ENCODE assay signal across 8 cellular contexts in the genomic region with DNA sequence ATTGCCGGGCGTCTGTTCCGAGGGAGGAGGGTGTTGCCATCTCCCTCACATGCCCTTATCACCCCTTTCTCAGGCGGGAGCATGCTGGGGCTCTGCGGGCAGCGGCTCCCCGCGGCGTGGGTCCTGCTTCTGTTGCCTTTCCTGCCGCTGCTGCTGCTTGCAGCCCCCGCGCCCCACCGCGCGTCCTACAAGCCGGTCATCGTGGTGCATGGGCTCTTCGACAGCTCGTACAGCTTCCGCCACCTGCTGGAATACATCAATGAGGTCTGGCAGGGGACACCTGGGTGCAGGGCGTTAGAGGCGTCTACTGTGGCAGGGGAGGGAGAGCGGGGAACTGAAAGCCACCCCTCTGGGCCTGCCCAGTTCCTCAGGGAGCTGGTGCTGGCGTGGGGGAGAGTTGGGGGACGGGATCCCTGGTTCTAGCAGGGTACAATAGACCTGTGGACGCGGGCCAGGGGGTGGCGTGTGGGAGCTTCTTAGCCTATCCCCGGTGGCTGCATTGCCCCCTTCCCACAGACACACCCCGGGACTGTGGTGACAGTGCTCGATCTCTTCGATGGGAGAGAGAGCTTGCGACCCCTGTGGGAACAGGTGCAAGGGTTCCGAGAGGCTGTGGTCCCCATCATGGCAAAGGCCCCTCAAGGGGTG. TPM values are rescaled to one million over a fixed set of nuclear protein-coding genes. Genes with fewer than 3 reads are reported as not detected.
A peak's percentile ranks its signal among the peaks of the same experiment; 100 is the strongest.
DNase-seq lines count a peak whose midpoint lies in the region; ATAC-seq and TF ChIP-seq lines count a peak whose summit lies in the region.

No MANE protein-coding gene starts in this region.

- peaks cover 15% of the 10 kb centered on the region for H3K27me3 Mint-ChIP-seq in activated T-helper 17 cell treated with anti-CD3 and anti-CD28 coated beads, Interleukin-2, amount 50 U/mL, for 72 hours
- H3K27me3 Mint-ChIP-seq in nephron (ENCODE audit: low read depth), result peaks cover 14% of the 10 kb centered on the region

- H3K36me3 ChIP-seq in HUES64 (ENCODE audit: insufficient read depth, low read length) (peaks cover 32% of the 10 kb centered on the region), Panc1 (ENCODE audit: control insufficient read depth, insufficient read depth, low read length) (no peaks in the 10 kb centered on the region; the same call in 1 of the 2 replicates), thyroid gland (peaks cover 0 to 7% of the 10 kb centered on the region in 2 donors)

- H3K4me1 ChIP-seq in HUES64 (ENCODE audit: insufficient read depth, low read length), result peaks cover 8% of the 10 kb centered on the region
- peaks cover 21% of the 10 kb centered on the region for H3K4me1 ChIP-seq in Panc1 (ENCODE audit: control insufficient read depth, insufficient read depth, low read length)
- peaks cover 25 to 26% of the 10 kb centered on the region in 2 donors for H3K4me1 ChIP-seq in thyroid gland

- 19% methylated on average over 31 of the region's 34 CpGs for WGBS in HUES64
- 5 to 9% methylated on average over 12 to 13 of the region's 34 CpGs for WGBS in thyroid gland, 2 donors

- H3K4me3 ChIP-seq in HUES64 (ENCODE audit: low read length) (peak overlapping the region; percentile 92), Panc1 (ENCODE audit: low read depth in 2 of 2, low read length in 2 of 2) (peak overlapping the region; percentile 81 to 96), fibroblast of mammary gland (ENCODE audit: control insufficient read depth, low read depth, low read length) (peak overlapping the region; percentile 92), thyroid gland (replicated peaks in 1 of 3) (peak overlapping the region; percentile 51 to 92 (median 57))

- peaks cover 24% of the 10 kb centered on the region for H3K27me3 ChIP-seq in HUES64 (ENCODE audit: insufficient read depth, low read length)
- no peaks in the 10 kb centered on the region for H3K27me3 ChIP-seq in Panc1 (ENCODE audit: control insufficient read depth, insufficient read depth, low read length)
- H3K27me3 ChIP-seq in thyroid gland, result no peaks in the 10 kb centered on the region

- peaks cover 26% of the 10 kb centered on the region for H3K4me1 Mint-ChIP-seq in activated T-helper 17 cell treated with anti-CD3 and anti-CD28 coated beads, Interleukin-2, amount 50 U/mL, for 72 hours
- H3K4me1 Mint-ChIP-seq in nephron, result peaks cover 52% of the 10 kb centered on the region

- peak overlapping the region; percentile 90 for H3K4me3 Mint-ChIP-seq in activated T-helper 17 cell treated with anti-CD3 and anti-CD28 coated beads, Interleukin-2, amount 50 U/mL, for 72 hours
- H3K4me3 Mint-ChIP-seq in nephron, result peak overlapping the region; percentile 98

- peak overlapping the region; percentile 77 for H3K27ac Mint-ChIP-seq in activated T-helper 17 cell treated with anti-CD3 and anti-CD28 coated beads, Interleukin-2, amount 50 U/mL, for 72 hours
- peak overlapping the region; percentile 93 to 98 (median 98) for H3K27ac Mint-ChIP-seq in nephron

- no peak for TF ChIP-seq POLR2A in thyroid gland (IDR thresholded peaks at IDR 0.05)

- POLR2A ChIA-PET in Panc1 (lab: Charles Lee), result no interaction called here

- H3K9ac ChIP-seq in HUES64 (ENCODE audit: low read depth, low read length), result peak overlapping the region; percentile 87

- no TSS peak for BruUV-seq in Panc1 (replicated peaks; lab: Mats Ljungman, UMichigan)

- peak overlapping the region; percentile 92; the same call in 1 of the 2 replicates for H3K27ac ChIP-seq in HUES64 (ENCODE audit: low read depth, low read length)
- H3K27ac ChIP-seq in Panc1 (ENCODE audit: low read length), result peak overlapping the region; percentile 84
- peak overlapping the region; percentile 68 to 95 (median 95) for H3K27ac ChIP-seq in thyroid gland

- H3K9me3 Mint-ChIP-seq in activated T-helper 17 cell treated with anti-CD3 and anti-CD28 coated beads, Interleukin-2, amount 50 U/mL, for 72 hours, result no peaks in the 10 kb centered on the region
- H3K9me3 Mint-ChIP-seq in nephron, result no peaks in the 10 kb centered on the region

- peak; percentile 61 for DNase-seq in NCI-H1436 (lab: John Stamatoyannopoulos, UW)
- no peak for DNase-seq in NCI-H1436 treated with DMSO at 0.1 percent for 48 hours (lab: John Stamatoyannopoulos, UW)
- DNase-seq in Panc1 (ENCODE audit: low read depth, low spot score), result no peak
- DNase-seq in fibroblast of mammary gland (ENCODE audit: low read depth), result peak; percentile 56
- DNase-seq in thyroid gland, result peak; percentile 87

- in situ Hi-C loops in Panc1 (cut with HindIII; ENCODE audit: low pct_unique_long_range_greater_than_20kb, low sequenced_read_pairs), result no loop called here

- CTCF ChIA-PET in Panc1 (lab: Charles Lee), result no interaction called here

- peak; percentile 85; the same call in 1 of the 2 replicates for TF ChIP-seq CTCF in Panc1 (IDR thresholded peaks at IDR 0.05)
- peak; percentile 33 for TF ChIP-seq CTCF in fibroblast of mammary gland (conservative IDR thresholded peaks at IDR 0.05; ENCODE audit: control insufficient read depth, insufficient read depth, low read depth, low read length)
- peak; percentile 53 to 60 (median 56) for TF ChIP-seq CTCF in nephron (IDR thresholded peaks at IDR 0.05; ENCODE audit: unreplicated experiment in 3 of 3)
- TF ChIP-seq CTCF in thyroid gland (IDR thresholded peaks at IDR 0.05), result peak; percentile 29 to 84 (median 74)

- peak; percentile 76 for ATAC-seq in Panc1
- peak; percentile 93 for ATAC-seq in activated T-helper 17 cell treated with anti-CD3 and anti-CD28 coated beads, Interleukin-2, amount 50 U/mL, for 72 hours (replicated peaks)

- peaks cover 18% of the 10 kb centered on the region for H3K36me3 Mint-ChIP-seq in activated T-helper 17 cell treated with anti-CD3 and anti-CD28 coated beads, Interleukin-2, amount 50 U/mL, for 72 hours (ENCODE audit: low read depth)
- peaks cover 29% of the 10 kb centered on the region for H3K36me3 Mint-ChIP-seq in nephron (ENCODE audit: low read depth)

- no peaks in the 10 kb centered on the region for H3K9me3 ChIP-seq in HUES64 (ENCODE audit: insufficient read depth, low read depth, low read length)
- no peaks in the 10 kb centered on the region for H3K9me3 ChIP-seq in Panc1 (ENCODE audit: control insufficient read depth, insufficient read depth, low read depth, low read length)
- no peaks in the 10 kb centered on the region for H3K9me3 ChIP-seq in thyroid gland

- intact Hi-C loops in Panc1 (cut with micrococcal nuclease; ENCODE audit: unreplicated experiment) (no loop called here), thyroid gland (cut with DNase I) (loop anchor here (5.0 to 10.0 kb wide), 2 partner anchors 37 to 110 kb away; no protein-coding TSS in a partner anchor)

RNA-seq across cellular contexts. Expression of a gene that starts 0.7 kb away (rescaled TPM):
- polyA plus RNA-seq in HUES64 (2013, experiment 1 of 2), result 28.4 TPM
- 23.3 TPM for polyA plus RNA-seq in HUES64 (2013, experiment 2 of 2)
- total RNA-seq in Panc1 (2021; ENCODE audit: unreplicated experiment) (20.1 TPM), thyroid gland (10 to 100 TPM; 13.0 to 26.1 (median 24.1) TPM)
- polyA plus RNA-seq in Panc1 (2012; ENCODE audit: insufficient read length), result 15.2 TPM
- 10 to 100 TPM; 10.5 to 18.0 TPM for total RNA-seq in activated T-helper 17 cell treated with anti-CD3 and anti-CD28 coated beads, Interleukin-2, amount 50 U/mL, for 72 hours

RNA-seq across cellular contexts. Expression of a gene that starts 2.9 kb away (rescaled TPM):
- polyA plus RNA-seq in HUES64 (2013, experiment 1 of 2), result 1.2 TPM
- polyA plus RNA-seq in HUES64 (2013, experiment 2 of 2), result 2.2 TPM
- total RNA-seq in Panc1 (2021; ENCODE audit: unreplicated experiment) (1.3 TPM), thyroid gland (under 1 TPM in 3 of 4 donors, not detected in 1; 0.49 to 0.81 (median 0.67) TPM)
- 2.7 TPM for polyA plus RNA-seq in Panc1 (2012; ENCODE audit: insufficient read length)
- total RNA-seq in activated T-helper 17 cell treated with anti-CD3 and anti-CD28 coated beads, Interleukin-2, amount 50 U/mL, for 72 hours, result under 1 TPM; 0.17 to 0.29 TPM

RNA-seq across cellular contexts. Expression of a gene that starts 9.8 kb away (rescaled TPM):
- polyA plus RNA-seq in HUES64 (2013, experiment 1 of 2), result 8.1 TPM
- 8.0 TPM for polyA plus RNA-seq in HUES64 (2013, experiment 2 of 2)
- total RNA-seq in Panc1 (2021; ENCODE audit: unreplicated experiment) (11.1 TPM), thyroid gland (1 to 10 TPM; 2.3 to 9.8 (median 6.5) TPM)
- 6.0 TPM for polyA plus RNA-seq in Panc1 (2012; ENCODE audit: insufficient read length)
- 10 to 100 TPM in 1 of 2 donors, 1 to 10 TPM in 1; 6.7 to 10.1 TPM for total RNA-seq in activated T-helper 17 cell treated with anti-CD3 and anti-CD28 coated beads, Interleukin-2, amount 50 U/mL, for 72 hours

RNA-seq across cellular contexts. Expression of a gene that starts 21.2 kb away (rescaled TPM):
- 79.0 TPM for polyA plus RNA-seq in HUES64 (2013, experiment 1 of 2)
- 88.3 TPM for polyA plus RNA-seq in HUES64 (2013, experiment 2 of 2)
- total RNA-seq in Panc1 (2021; ENCODE audit: unreplicated experiment), result 88.4 TPM
- 111 TPM for polyA plus RNA-seq in Panc1 (2012; ENCODE audit: insufficient read length)
- total RNA-seq in activated T-helper 17 cell treated with anti-CD3 and anti-CD28 coated beads, Interleukin-2, amount 50 U/mL, for 72 hours, result 10 to 100 TPM; 26.8 to 37.5 TPM
- 10 to 100 TPM; 48.6 to 69.2 (median 54.8) TPM for total RNA-seq in thyroid gland

RNA-seq across cellular contexts. Expression of a gene that starts 23.6 kb away (rescaled TPM):
- polyA plus RNA-seq in HUES64 (2013, experiment 1 of 2), result 88.9 TPM
- 98.6 TPM for polyA plus RNA-seq in HUES64 (2013, experiment 2 of 2)
- total RNA-seq in Panc1 (2021; ENCODE audit: unreplicated experiment) (82.3 TPM), thyroid gland (100 to 1,000 TPM in 3 of 4 donors, 10 to 100 TPM in 1; 64.0 to 114 (median 107) TPM)
- polyA plus RNA-seq in Panc1 (2012; ENCODE audit: insufficient read length), result 158 TPM
- total RNA-seq in activated T-helper 17 cell treated with anti-CD3 and anti-CD28 coated beads, Interleukin-2, amount 50 U/mL, for 72 hours, result 10 to 100 TPM; 46.0 to 64.5 TPM

Comparison
In these comparisons a context has a peak if more than half of its experiments do, and no peak if none do; other contexts are left out.
1. DNase-seq: peak in NCI-H1436 (single experiment), fibroblast of mammary gland (single experiment) and thyroid gland (2 of 2); none in NCI-H1436 treated with DMSO at 0.1 percent for 48 hours (single experiment) and Panc1 (single experiment).
2. CTCF ChIP-seq: peak in every context shown above with its lines; median percentile 85 in Panc1; 74 in thyroid gland; 56 in nephron; 33 in fibroblast of mammary gland.
3. Peak in every context shown above with its lines, with median percentiles within 50 percentile points of each other: H3K27ac ChIP-seq and H3K4me3 ChIP-seq.